ENCODE assay signal across 17 cellular contexts in genomic region chr6:71402101-71402500, GRCh38.
A peak's percentile ranks its signal among the peaks of the same experiment; 100 is the strongest.
DNase-seq lines count a peak whose midpoint lies in the region; ATAC-seq and TF ChIP-seq lines count a peak whose summit lies in the region.
"Had no signal": no experiment of that assay in that cellular context is flagged by ENCODE, and none has a peak within 500 bp of the region (broad histone marks: within the 10 kb centered on the region; RNA-seq: fewer than 3 reads in every experiment).

No MANE protein-coding gene starts in this region.

- intact Hi-C loops in Calu3 (cut with micrococcal nuclease; ENCODE audit: unreplicated experiment) (loop anchor here (5.0 to 10.0 kb wide), 2 partner anchors 110 to 203 kb away; no protein-coding TSS in a partner anchor), body of pancreas (cut with DNase I) (no loop called here)

- no TSS peak for BruUV-seq in Calu3 (replicated peaks; lab: Mats Ljungman, UMichigan)

- DNase-seq in Calu3 (no peak), body of pancreas (no peak), osteoblast (ENCODE audit: insufficient read length, low spot score, missing footprints) (no peak), UCSD-AML1 (lab: John Stamatoyannopoulos, UW; ENCODE audit: unreplicated experiment) (no peak)
- DNase-seq in activated CD4-positive, CD25-positive, alpha-beta regulatory T cell (lab: John Stamatoyannopoulos, UW), result no peak
- DNase-seq in effector memory CD4-positive, alpha-beta T cell, result no peak
- DNase-seq: activated gamma-delta T cell, amygdala, H7, midbrain, NCI-H1092, T-helper 17 cell had no signal

- H3K27me3 Mint-ChIP-seq in Calu3 (ENCODE audit: unreplicated experiment), result no peaks in the 10 kb centered on the region
- H3K27me3 Mint-ChIP-seq: type B pancreatic cell had no signal

- peaks cover 41% of the 10 kb centered on the region for H3K4me1 Mint-ChIP-seq in Calu3 (ENCODE audit: low read depth, unreplicated experiment)
- H3K4me1 Mint-ChIP-seq: T-helper 17 cell had no signal

- no peaks in the 10 kb centered on the region for H3K27me3 ChIP-seq in body of pancreas
- no peaks in the 10 kb centered on the region for H3K27me3 ChIP-seq in osteoblast (ENCODE audit: insufficient read depth, low read length)
- no peaks in the 10 kb centered on the region for H3K27me3 ChIP-seq in effector memory CD4-positive, alpha-beta T cell (replicated peaks; ENCODE audit: control insufficient read depth, insufficient read depth, low read length, poor library complexity, severe bottlenecking)

- H3K4me3 Mint-ChIP-seq in Calu3 (ENCODE audit: low read depth, unreplicated experiment), result peak overlapping the region; percentile 62
- H3K4me3 Mint-ChIP-seq: T-helper 17 cell, type B pancreatic cell had no signal

- H3K9me3 ChIP-seq in body of pancreas (no peaks in the 10 kb centered on the region), osteoblast (ENCODE audit: low read depth, low read length) (no peaks in the 10 kb centered on the region)
- no peaks in the 10 kb centered on the region for H3K9me3 ChIP-seq in effector memory CD4-positive, alpha-beta T cell (ENCODE audit: control insufficient read depth, low read length)

- peak; percentile 71 for ATAC-seq in HG02759 (IDR thresholded peaks at IDR 0.05; ENCODE audit: unreplicated experiment)
- no peak for ATAC-seq in body of pancreas
- no peak for ATAC-seq in HG02623 (IDR thresholded peaks at IDR 0.05; ENCODE audit: unreplicated experiment)
- ATAC-seq: activated CD4-positive, CD25-positive, alpha-beta regulatory T cell treated with anti-CD3 and anti-CD28 coated beads, Interleukin-2, amount 50 U/mL, for 24 hours; T-helper 17 cell had no signal

- WGBS in body of pancreas, 2 donors, result 47 to 71% methylated on average over 3 of the region's 3 CpGs

- no peak overlapping the region for H3K4me2 ChIP-seq in osteoblast (ENCODE audit: insufficient read depth, low read length)

- TF ChIP-seq POLR2A in body of pancreas (IDR thresholded peaks at IDR 0.05), result no peak

- peaks cover 73% of the 10 kb centered on the region for H3K36me3 Mint-ChIP-seq in Calu3 (ENCODE audit: insufficient read depth, unreplicated experiment)

- H2AFZ ChIP-seq in osteoblast (ENCODE audit: low read length), result no peak overlapping the region

- no peaks in the 10 kb centered on the region for H3K36me3 ChIP-seq in body of pancreas (replicated peaks in 1 of 2; ENCODE audit: insufficient read depth in 1 of 2, low read depth in 2 of 2)
- H3K36me3 ChIP-seq in osteoblast (ENCODE audit: insufficient read depth, low read length), result peaks cover 11% of the 10 kb centered on the region
- no peaks in the 10 kb centered on the region for H3K36me3 ChIP-seq in effector memory CD4-positive, alpha-beta T cell (ENCODE audit: control insufficient read depth, insufficient read depth, low read length)

- H4K20me1 ChIP-seq in osteoblast (ENCODE audit: insufficient read depth, low read length), result no peaks in the 10 kb centered on the region

- no peaks in the 10 kb centered on the region for H3K9me3 Mint-ChIP-seq in Calu3 (ENCODE audit: low read depth, unreplicated experiment)
- H3K9me3 Mint-ChIP-seq: type B pancreatic cell had no signal

- H3K27ac ChIP-seq in body of pancreas (peak overlapping the region in 3 of 4 donors; percentile 13 to 84 (median 64)), osteoblast (ENCODE audit: low read depth, low read length) (peak overlapping the region; percentile 93)
- no peak overlapping the region for H3K27ac ChIP-seq in effector memory CD4-positive, alpha-beta T cell (ENCODE audit: insufficient read depth, low read length, poor library complexity, severe bottlenecking)
- H3K27ac ChIP-seq: skin epidermis had no signal

- H3K4me1 ChIP-seq in body of pancreas, result peaks cover 11% of the 10 kb centered on the region
- peaks cover 66% of the 10 kb centered on the region for H3K4me1 ChIP-seq in osteoblast (ENCODE audit: insufficient read depth, low read length)
- H3K4me1 ChIP-seq in effector memory CD4-positive, alpha-beta T cell (ENCODE audit: control insufficient read depth, insufficient read depth, low read length, poor library complexity, severe bottlenecking), result no peaks in the 10 kb centered on the region

- CTCF ChIA-PET in Calu3 (lab: Charles Lee), result no interaction called here

- TF ChIP-seq CTCF in Calu3 (IDR thresholded peaks at IDR 0.05; ENCODE audit: unreplicated experiment) (no peak), body of pancreas (IDR thresholded peaks at IDR 0.05) (no peak), osteoblast (IDR thresholded peaks at IDR 0.05; ENCODE audit: extremely low read depth, low read depth, low read length) (no peak)

- peak overlapping the region; percentile 95 for H3K27ac Mint-ChIP-seq in Calu3 (ENCODE audit: unreplicated experiment)
- H3K27ac Mint-ChIP-seq: T-helper 17 cell, type B pancreatic cell had no signal

- H3K79me2 ChIP-seq in osteoblast (ENCODE audit: insufficient read depth, low read length), result peaks cover 48% of the 10 kb centered on the region

- H3K4me3 ChIP-seq in body of pancreas, result no peak overlapping the region
- no peak overlapping the region for H3K4me3 ChIP-seq in osteoblast (ENCODE audit: insufficient read depth, low read length)
- no peak overlapping the region for H3K4me3 ChIP-seq in effector memory CD4-positive, alpha-beta T cell (ENCODE audit: insufficient read depth, low read depth, low read length, poor library complexity, severe bottlenecking)
- H3K4me3 ChIP-seq: skin epidermis had no signal
